Comparison of ENCODE assay signal across 24 cellular contexts in genomic region chr13:23418776-23419683, GRCh38.
DNase-seq lines count a peak whose midpoint lies in the region; ATAC-seq and TF ChIP-seq lines count a peak whose summit lies in the region.
"Had no signal": no experiment of that assay in that cellular context is flagged by ENCODE, and none has a peak within 500 bp of the region (broad histone marks: within the 10 kb centered on the region; RNA-seq: fewer than 3 reads in every experiment).

No MANE protein-coding gene starts in this region.

- H3K27ac ChIP-seq in coronary artery = no peak overlapping the region
- H3K27ac ChIP-seq: BLaER1, KMS-11 had no signal

- no peaks in the 10 kb centered on the region for H3K27me3 Mint-ChIP-seq in stimulated activated naive CD8-positive, alpha-beta T cell treated with anti-CD3 and anti-CD28 coated beads, Interleukin-15, amount 100 ng/mL, for 72 hours
- H3K27me3 Mint-ChIP-seq in nephron progenitor cell (ENCODE audit: low read depth, poor library complexity) = peaks cover 4% of the 10 kb centered on the region
- H3K27me3 Mint-ChIP-seq: IgD-negative memory B cell had no signal

- H3K4me1 Mint-ChIP-seq in stimulated activated naive CD8-positive, alpha-beta T cell treated with anti-CD3 and anti-CD28 coated beads, Interleukin-15, amount 100 ng/mL, for 72 hours = no peaks in the 10 kb centered on the region
- H3K4me1 Mint-ChIP-seq in nephron progenitor cell = no peaks in the 10 kb centered on the region
- H3K4me1 Mint-ChIP-seq: CD4-positive, CD25-positive, alpha-beta regulatory T cell; IgD-negative memory B cell had no signal

- TF ChIP-seq CTCF in nephron progenitor cell (IDR thresholded peaks at IDR 0.05) = no peak
- no peak for TF ChIP-seq CTCF in coronary artery (IDR thresholded peaks at IDR 0.05)

- no peaks in the 10 kb centered on the region for H3K9me3 Mint-ChIP-seq in stimulated activated naive CD8-positive, alpha-beta T cell treated with anti-CD3 and anti-CD28 coated beads, Interleukin-15, amount 100 ng/mL, for 72 hours
- peaks cover 4% of the 10 kb centered on the region for H3K9me3 Mint-ChIP-seq in nephron progenitor cell
- H3K9me3 Mint-ChIP-seq: CD4-positive, CD25-positive, alpha-beta regulatory T cell; H9; IgD-negative memory B cell had no signal

- no peak overlapping the region for H3K4me3 ChIP-seq in coronary artery
- H3K4me3 ChIP-seq: BLaER1 had no signal

- no peak overlapping the region for H3K4me3 Mint-ChIP-seq in stimulated activated naive CD8-positive, alpha-beta T cell treated with anti-CD3 and anti-CD28 coated beads, Interleukin-15, amount 100 ng/mL, for 72 hours
- H3K4me3 Mint-ChIP-seq in nephron progenitor cell = no peak overlapping the region
- H3K4me3 Mint-ChIP-seq: CD4-positive, CD25-positive, alpha-beta regulatory T cell; H9; IgD-negative memory B cell had no signal

- DNase-seq in stimulated activated naive CD8-positive, alpha-beta T cell treated with anti-CD3 and anti-CD28 coated beads, Interleukin-15, amount 100 ng/mL, for 72 hours = no peak
- no peak for DNase-seq in stimulated activated naive CD8-positive, alpha-beta T cell treated with anti-CD3 and anti-CD28 coated beads, Interleukin-15, Interleukin-2, amounts not matched to agents 100 U/mL and 50 U/mL, for 24 hours
- DNase-seq in dedifferentiated amniotic fluid mesenchymal stem cell (ENCODE audit: extremely low spot score) (peak; percentile 12), nephron progenitor cell (no peak), NCI-H1417 treated with DMSO at 0.1 percent for 48 hours (lab: John Stamatoyannopoulos, UW) (no peak), coronary artery (ENCODE audit: low spot score) (no peak)
- DNase-seq: CD4-positive, CD25-positive, alpha-beta regulatory T cell; DMS153; DND-41; H9; NCI-H1092 treated with DMSO at 0.1 percent for 48 hours; NCI-H1436 treated with DMSO at 0.1 percent for 48 hours; NCI-H1930; NCI-H2107; NCI-H446; NCI-H524 treated with DMSO at 0.1 percent for 48 hours; NCI-H774; SHP77 treated with DMSO at 0.1 percent for 48 hours had no signal

- H3K36me3 Mint-ChIP-seq in nephron progenitor cell (ENCODE audit: low read depth) = peaks cover 52% of the 10 kb centered on the region
- H3K36me3 Mint-ChIP-seq: CD4-positive, CD25-positive, alpha-beta regulatory T cell; IgD-negative memory B cell had no signal

- peak; percentile 23 for ATAC-seq in stimulated activated naive CD8-positive, alpha-beta T cell treated with anti-CD3 and anti-CD28 coated beads, Interleukin-15, amount 100 ng/mL, for 72 hours
- ATAC-seq in stimulated activated naive CD8-positive, alpha-beta T cell treated with anti-CD3 and anti-CD28 coated beads, Interleukin-15, Interleukin-2, amounts not matched to agents 100 U/mL and 50 U/mL, for 24 hours = no peak
- ATAC-seq in HG02970 (IDR thresholded peaks at IDR 0.05; ENCODE audit: low FRiP score, unreplicated experiment) (no peak), HG03457 (IDR thresholded peaks at IDR 0.05; ENCODE audit: unreplicated experiment) (no peak)
- ATAC-seq: Panc1 had no signal

- peak overlapping the region in 1 of 2 donors; percentile 51 for H3K27ac Mint-ChIP-seq in stimulated activated naive CD8-positive, alpha-beta T cell treated with anti-CD3 and anti-CD28 coated beads, Interleukin-15, amount 100 ng/mL, for 72 hours
- peak overlapping the region; percentile 50 for H3K27ac Mint-ChIP-seq in nephron progenitor cell
- H3K27ac Mint-ChIP-seq: CD4-positive, CD25-positive, alpha-beta regulatory T cell; H9 had no signal
